Comparison of ENCODE assay signal across 9 cellular contexts in the genomic region with DNA sequence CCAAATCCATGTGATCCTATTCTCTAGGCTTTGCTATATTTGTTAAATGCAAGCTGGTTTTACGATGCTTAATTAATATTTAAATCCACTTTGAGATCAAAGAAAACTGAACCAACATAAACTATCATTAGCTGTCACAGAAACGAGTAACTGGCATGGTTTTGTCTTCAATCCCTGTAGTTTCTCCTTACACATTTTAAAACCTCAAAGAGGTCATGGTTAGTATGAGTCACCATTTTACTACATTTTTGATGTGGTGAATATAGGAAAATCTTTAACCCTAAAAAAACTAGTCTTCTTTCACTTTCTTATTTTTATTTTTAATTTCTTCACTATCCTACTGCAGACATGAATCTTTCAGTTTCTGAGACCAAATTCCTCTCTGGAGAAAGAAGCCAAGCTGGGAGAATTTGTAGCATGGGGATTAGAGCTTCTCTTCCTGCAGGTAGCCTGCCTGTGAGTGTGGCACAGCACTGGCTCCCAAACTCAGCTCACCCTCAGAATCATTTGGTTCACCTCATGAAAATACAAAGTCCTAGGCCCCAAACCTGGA. TPM values are rescaled to one million over a fixed set of nuclear protein-coding genes. Genes with fewer than 3 reads are reported as not detected.
DNase-seq lines count a peak whose midpoint lies in the region; ATAC-seq and TF ChIP-seq lines count a peak whose summit lies in the region.
"Had no signal": no experiment of that assay in that cellular context is flagged by ENCODE, and none has a peak within 500 bp of the region (broad histone marks: within the 10 kb centered on the region; RNA-seq: fewer than 3 reads in every experiment).

No MANE protein-coding gene starts in this region.

- DNase-seq in CD1c-positive myeloid dendritic cell (ENCODE audit: extremely low spot score) (peak; percentile 22), RWPE1 (ENCODE audit: low spot score) (peak; percentile 21), fibroblast of the aortic adventitia (ENCODE audit: low read depth) (peak; percentile 51), nucleus accumbens (lab: John Stamatoyannopoulos, UW) (no peak), NCI-H2107 treated with DMSO at 0.1 percent for 48 hours (lab: John Stamatoyannopoulos, UW; ENCODE audit: unreplicated experiment) (no peak), DMS53 treated with DMSO at 0.1 percent for 48 hours (lab: John Stamatoyannopoulos, UW; ENCODE audit: unreplicated experiment) (no peak)

- peak; percentile 59 for ATAC-seq in GM21723 (IDR thresholded peaks at IDR 0.05; ENCODE audit: unreplicated experiment)
- ATAC-seq in GM21786 (IDR thresholded peaks at IDR 0.05; ENCODE audit: unreplicated experiment), result no peak

- no peak overlapping the region for H3K27ac ChIP-seq in RWPE1

- POLR2A ChIA-PET in RWPE1 (lab: Yijun Ruan, JAX; ENCODE audit: low non-redundant PET), result no interaction called here

- CTCF ChIA-PET in RWPE1 (lab: Yijun Ruan, JAX), result interaction anchor here (0.7 to 1.2 kb wide), 4 partner anchors 16 to 232 kb away, joined by 3 to 8 read pairs (median 4); no protein-coding TSS in a partner anchor

- TF ChIP-seq CTCF in RWPE1 (conservative IDR thresholded peaks at IDR 0.05; ENCODE audit: low read depth) (no peak), fibroblast of the aortic adventitia (IDR thresholded peaks at IDR 0.05; ENCODE audit: insufficient read depth, low read length) (no peak)

- no peak overlapping the region for H3K4me3 ChIP-seq in fibroblast of the aortic adventitia (ENCODE audit: low read depth, low read length)

RNA-seq across cellular contexts. Expression of gene LIPM, which starts 8.7 kb away (rescaled TPM):
- 0.82 TPM in 1 of 2 replicates, not detected in the other for total RNA-seq in fibroblast of the aortic adventitia (ENCODE audit: low replicate concordance)
- total RNA-seq: G401 had no signal

RNA-seq across cellular contexts. Expression of gene LIPN, which starts 34.0 kb away (rescaled TPM):
- not detected in 2 replicates for total RNA-seq in fibroblast of the aortic adventitia (ENCODE audit: low replicate concordance)
- total RNA-seq: G401 had no signal

RNA-seq across cellular contexts. Expression of gene ANKRD22, which starts 57.8 kb away (rescaled TPM):
- total RNA-seq in fibroblast of the aortic adventitia (ENCODE audit: low replicate concordance), result 0.09 and 0.33 TPM in 2 replicates
- total RNA-seq: G401 had no signal

Comparison
In these comparisons a context has a peak if more than half of its experiments do, and no peak if none do; other contexts are left out.
1. DNase-seq: peak in CD1c-positive myeloid dendritic cell (single experiment), RWPE1 (single experiment) and fibroblast of the aortic adventitia (single experiment); none in nucleus accumbens (0 of 56), NCI-H2107 treated with DMSO at 0.1 percent for 48 hours (single experiment) and DMS53 treated with DMSO at 0.1 percent for 48 hours (single experiment).